ENCODE assay signal across 31 cellular contexts in the genomic region with DNA sequence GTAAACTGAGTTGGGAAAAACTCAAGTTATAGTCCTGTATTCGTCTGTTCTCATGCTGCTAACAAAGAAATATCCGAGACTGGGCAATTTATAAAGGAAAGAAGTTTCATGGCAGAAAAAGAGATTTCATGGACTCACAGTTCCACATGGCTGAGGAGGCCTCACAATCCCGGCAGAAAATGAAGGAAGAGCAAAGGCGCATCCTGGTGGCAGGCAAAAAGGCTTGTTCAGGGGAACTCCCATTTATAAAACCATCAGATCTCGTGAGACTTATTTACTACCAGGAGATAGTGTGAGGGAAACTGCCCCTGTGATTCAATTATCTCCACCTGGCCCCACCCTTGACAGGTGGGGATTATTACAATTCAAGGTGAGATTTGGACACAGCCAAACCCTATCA.
A peak's percentile ranks its signal among the peaks of the same experiment; 100 is the strongest.
DNase-seq lines count a peak whose midpoint lies in the region; TF ChIP-seq lines count a peak whose summit lies in the region.
"Had no signal": no experiment of that assay in that cellular context is flagged by ENCODE, and none has a peak within 500 bp of the region (broad histone marks: within the 10 kb centered on the region; RNA-seq: fewer than 3 reads in every experiment).

No MANE protein-coding gene starts in this region.

- DNase-seq in COLO668 (lab: John Stamatoyannopoulos, UW; ENCODE audit: unreplicated experiment) (peak; percentile 5), SK-MEL-5 (ENCODE audit: low read depth, low spot score) (peak; percentile 24), glomerular visceral epithelial cell (ENCODE audit: extremely low spot score) (peak; percentile 1), superior temporal gyrus (ENCODE audit: extremely low spot score) (no peak), cerebellar cortex (ENCODE audit: low spot score) (no peak), dorsolateral prefrontal cortex (no peak), posterior cingulate gyrus (no peak)
- DNase-seq: activated B cell treated with CpG ODN at 0.5 μM for 24 hours; activated CD4-positive, alpha-beta T cell treated with anti-CD3 and anti-CD28 coated beads, Interleukin-2, amount 50 U/mL, for 1 hour; activated effector memory CD4-positive, alpha-beta T cell treated with anti-CD3 and anti-CD28 coated beads, Interleukin-2, amount 50 U/mL, for 16 hours; activated naive CD8-positive, alpha-beta T cell treated with anti-CD3 and anti-CD28 coated beads, Interleukin-2, amount 10 ng/mL, durations not matched to agents 7 days and 5 days; activated T-cell treated with anti-CD3 and anti-CD28 coated beads, Interleukin-2, amount 50 U/mL, for 24 hours; aorta; colonic mucosa; effector CD8-positive, alpha-beta T cell; GOT3; lower lobe of right lung; naive thymus-derived CD4-positive, alpha-beta T cell; NCI-H1092; NCI-H1694 treated with DMSO at 0.1 percent for 48 hours; NCI-H2171 treated with DMSO at 0.1 percent for 48 hours; NCI-H524; occipital lobe; SHP77 treated with DMSO at 0.1 percent for 48 hours; stimulated activated CD4-positive, alpha-beta T cell treated with anti-CD3 and anti-CD28 coated beads, Interleukin-15, amount 100 ng/mL, for 24 hours; stimulated activated CD4-positive, alpha-beta T cell treated with anti-CD3 and anti-CD28 coated beads, Interleukin-4, amount 100 ng/mL, for 4 hours; T-helper 9 cell; transverse colon had no signal

- H3K27me3 ChIP-seq in dorsolateral prefrontal cortex = no peaks in the 10 kb centered on the region
- H3K27me3 ChIP-seq: BLaER1 treated with 17β-estradiol and CSF1 and Interleukin-3, amounts not matched to agents 10 nM and 100 nM; colonic mucosa; transverse colon had no signal

- no peak overlapping the region for H3K4me3 ChIP-seq in dorsolateral prefrontal cortex
- H3K4me3 ChIP-seq: BLaER1 treated with 17β-estradiol and CSF1 and Interleukin-3, amounts not matched to agents 10 nM and 100 nM; colonic mucosa; lower lobe of right lung; transverse colon had no signal

- intact Hi-C loops in dorsolateral prefrontal cortex (cut with DNase I) = no loop called here
- intact Hi-C loops in posterior cingulate gyrus (cut with DNase I) = no loop called here

- TF ChIP-seq CTCF in 22Rv1 (IDR thresholded peaks at IDR 0.05) = peak; percentile 17; the same call in 1 of the 2 replicates
- no peak for TF ChIP-seq CTCF in dorsolateral prefrontal cortex (IDR thresholded peaks at IDR 0.05 in 54 of 56, conservative IDR thresholded peaks at IDR 0.05 in 2 of 56; ENCODE audit: low read depth in 1 of 56, partially characterized antibody in 56 of 56)

- H3K27ac ChIP-seq in 22Rv1 (no peak overlapping the region), dorsolateral prefrontal cortex (no peak overlapping the region)
- H3K27ac ChIP-seq: BLaER1 treated with 17β-estradiol and CSF1 and Interleukin-3, amounts not matched to agents 10 nM and 100 nM; colonic mucosa; epithelial cell of prostate; lower lobe of right lung; transverse colon had no signal

- in situ Hi-C loops in SK-MEL-5 (cut with HindIII; ENCODE audit: low pct_unique_long_range_greater_than_20kb, low sequenced_read_pairs) = no loop called here

Comparison
In these comparisons a context has a peak if more than half of its experiments do, and no peak if none do; other contexts are left out.
1. DNase-seq: peak in COLO668 (single experiment), SK-MEL-5 (single experiment) and glomerular visceral epithelial cell (single experiment); none in superior temporal gyrus (single experiment), cerebellar cortex (single experiment), dorsolateral prefrontal cortex (0 of 10) and posterior cingulate gyrus (0 of 10).